In genomic region chr3:39154323-39155021, GRCh38 we compare ENCODE assay signal across 1 cellular context.
TF ChIP-seq lines count a peak whose summit lies in the region.

No MANE protein-coding gene starts in this region.

TF ChIP-seq in K562, 482 proteins besides CTCF, POLR2A, EP300 and RAD21 (continued from another document and continues in another):
- TF ChIP-seq ARID4B (CRISPR knock-in tag; IDR thresholded peaks at IDR 0.05) (0 out of 2 replicates have a peak, but pooled peaks have one; percentile 52), CHD4 (IDR thresholded peaks at IDR 0.05; ENCODE audit: insufficient read depth, insufficient replicate concordance, low read depth, low read length, poor library complexity, severe bottlenecking) (peak; percentile 17), GABPB1 (CRISPR knock-in tag; IDR thresholded peaks at IDR 0.05) (0 out of 2 replicates have a peak, but pooled peaks have one; percentile 28), KDM5B (IDR thresholded peaks at IDR 0.05; ENCODE audit: insufficient replicate concordance, low read depth, low read length) (peak; percentile 62), LARP7 (IDR thresholded peaks at IDR 0.05) (0 out of 2 replicates have a peak, but pooled peaks have one; percentile 23), SOX6 (IDR thresholded peaks at IDR 0.05) (peak; percentile 56; the same call in 1 of the 2 replicates), TEAD4 (IDR thresholded peaks at IDR 0.05; ENCODE audit: low read length) (0 out of 2 replicates have a peak, but pooled peaks have one; percentile 15), TEAD4 (CRISPR knock-in tag; IDR thresholded peaks at IDR 0.05; ENCODE audit: borderline replicate concordance) (no peak), TOE1 (IDR thresholded peaks at IDR 0.05; ENCODE audit: borderline replicate concordance) (peak; percentile 52; the same call in 1 of the 2 replicates), TOE1 (CRISPR knock-in tag; IDR thresholded peaks at IDR 0.05; ENCODE audit: borderline replicate concordance, low read depth) (0 out of 2 replicates have a peak, but pooled peaks have one; percentile 51), MLX (CRISPR knock-in tag; conservative IDR thresholded peaks at IDR 0.05) (0 out of 4 replicates have a peak, but pooled peaks of 1 of the 2 experiments have one; percentile 70), NFRKB (IDR thresholded peaks at IDR 0.05; ENCODE audit: low read depth) (peak; percentile 79; the same call in 1 of the 2 replicates), ZNF318 (IDR thresholded peaks at IDR 0.05; ENCODE audit: borderline replicate concordance in 1 of 2, low read depth in 1 of 2) (0 out of 4 replicates have a peak, but pooled peaks of 1 of the 2 experiments have one; percentile 41), NCOA1 (IDR thresholded peaks at IDR 0.05; ENCODE audit: low read depth) (peak; percentile 58; the same call in 1 of the 2 replicates), ZBTB7A (IDR thresholded peaks at IDR 0.05; ENCODE audit: borderline replicate concordance, control insufficient read depth, low read depth, low read length) (peak; percentile 57; the same call in 1 of the 2 replicates), SMARCA5 (IDR thresholded peaks at IDR 0.05) (peak; percentile 98), HBP1 (CRISPR knock-in tag; IDR thresholded peaks at IDR 0.05) (0 out of 2 replicates have a peak, but pooled peaks have one; percentile 63), MTA3 (IDR thresholded peaks at IDR 0.05; ENCODE audit: borderline replicate concordance) (peak; percentile 90; the same call in 1 of the 2 replicates), SMAD4 (CRISPR knock-in tag; conservative IDR thresholded peaks at IDR 0.05) (peak; percentile 69), SIN3B (IDR thresholded peaks at IDR 0.05; ENCODE audit: low read depth) (no peak), CXXC5 (CRISPR knock-in tag; IDR thresholded peaks at IDR 0.05) (peak; percentile 27), CREM (IDR thresholded peaks at IDR 0.05; ENCODE audit: low read depth) (0 out of 2 replicates have a peak, but pooled peaks have one; percentile 35), HDGF (IDR thresholded peaks at IDR 0.05) (0 out of 2 replicates have a peak, but pooled peaks have one; percentile 56), SNRNP70 (optimal IDR thresholded peaks at IDR 0.05; ENCODE audit: low read depth, low read length) (no peak), ZFP36 (IDR thresholded peaks at IDR 0.05; ENCODE audit: low read depth, low read length, partially characterized antibody) (peak; percentile 100), ZNF143 (CRISPR knock-in tag; IDR thresholded peaks at IDR 0.05) (peak; percentile 71; the same call in 1 of the 2 replicates), ZNF134 (CRISPR knock-in tag; conservative IDR thresholded peaks at IDR 0.05) (0 out of 2 replicates have a peak, but pooled peaks have one; percentile 21), SAFB (IDR thresholded peaks at IDR 0.05; ENCODE audit: borderline replicate concordance, low read depth, low read length) (no peak), SRSF7 (optimal IDR thresholded peaks at IDR 0.05; ENCODE audit: low read depth, low read length) (no peak), TRIM24 (IDR thresholded peaks at IDR 0.05) (peak; percentile 29 to 76; a peak in 2 of 4 replicates), CBFA2T3 (IDR thresholded peaks at IDR 0.05) (0 out of 2 replicates have a peak, but pooled peaks have one; percentile 4), ZZZ3 (IDR thresholded peaks at IDR 0.05) (no peak), KDM1A (IDR thresholded peaks at IDR 0.05) (peak; percentile 9 to 77; a peak in 2 of 4 replicates), ATF1 (CRISPR knock-in tag; IDR thresholded peaks at IDR 0.05) (no peak), ATF1 (tag; IDR thresholded peaks at IDR 0.05) (0 out of 2 replicates have a peak, but pooled peaks have one; percentile 31), ZNF436 (CRISPR knock-in tag; IDR thresholded peaks at IDR 0.05) (peak; percentile 96), DPF2 (IDR thresholded peaks at IDR 0.05) (peak; percentile 72), CBX3 (IDR thresholded peaks at IDR 0.05; ENCODE audit: borderline replicate concordance in 1 of 2, low read length in 2 of 2) (peak in 1 of 2 experiments; percentile 88; a peak in 1 of 3 replicates), NBN (IDR thresholded peaks at IDR 0.05; ENCODE audit: low read depth) (peak; percentile 67; the same call in 1 of the 2 replicates), ZNF212 (CRISPR knock-in tag; IDR thresholded peaks at IDR 0.05) (peak; percentile 46; the same call in 1 of the 2 replicates), BRD9 (IDR thresholded peaks at IDR 0.05; ENCODE audit: low read depth, partially characterized antibody) (no peak), KLF13 (tag; IDR thresholded peaks at IDR 0.05; ENCODE audit: borderline replicate concordance, low read depth) (peak; percentile 60; the same call in 1 of the 2 replicates), ZFX (CRISPR knock-in tag; IDR thresholded peaks at IDR 0.05) (peak; percentile 80), NEUROD1 (IDR thresholded peaks at IDR 0.05; ENCODE audit: borderline replicate concordance, low read depth, low read length, partially characterized antibody) (peak; percentile 18), CBX2 (IDR thresholded peaks at IDR 0.05; ENCODE audit: insufficient read depth, low read length, poor library complexity, severe bottlenecking) (no peak), BMI1 (IDR thresholded peaks at IDR 0.05; ENCODE audit: low read length) (no peak)
- TF ChIP-seq, protein P1, sequence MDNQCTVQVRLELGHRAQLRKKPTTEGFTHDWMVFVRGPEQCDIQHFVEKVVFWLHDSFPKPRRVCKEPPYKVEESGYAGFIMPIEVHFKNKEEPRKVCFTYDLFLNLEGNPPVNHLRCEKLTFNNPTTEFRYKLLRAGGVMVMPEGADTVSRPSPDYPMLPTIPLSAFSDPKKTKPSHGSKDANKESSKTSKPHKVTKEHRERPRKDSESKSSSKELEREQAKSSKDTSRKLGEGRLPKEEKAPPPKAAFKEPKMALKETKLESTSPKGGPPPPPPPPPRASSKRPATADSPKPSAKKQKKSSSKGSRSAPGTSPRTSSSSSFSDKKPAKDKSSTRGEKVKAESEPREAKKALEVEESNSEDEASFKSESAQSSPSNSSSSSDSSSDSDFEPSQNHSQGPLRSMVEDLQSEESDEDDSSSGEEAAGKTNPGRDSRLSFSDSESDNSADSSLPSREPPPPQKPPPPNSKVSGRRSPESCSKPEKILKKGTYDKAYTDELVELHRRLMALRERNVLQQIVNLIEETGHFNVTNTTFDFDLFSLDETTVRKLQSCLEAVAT (IDR thresholded peaks at IDR 0.05): peak; percentile 46 to 63; a peak in 2 of 4 replicates
- TF ChIP-seq, protein P2, sequence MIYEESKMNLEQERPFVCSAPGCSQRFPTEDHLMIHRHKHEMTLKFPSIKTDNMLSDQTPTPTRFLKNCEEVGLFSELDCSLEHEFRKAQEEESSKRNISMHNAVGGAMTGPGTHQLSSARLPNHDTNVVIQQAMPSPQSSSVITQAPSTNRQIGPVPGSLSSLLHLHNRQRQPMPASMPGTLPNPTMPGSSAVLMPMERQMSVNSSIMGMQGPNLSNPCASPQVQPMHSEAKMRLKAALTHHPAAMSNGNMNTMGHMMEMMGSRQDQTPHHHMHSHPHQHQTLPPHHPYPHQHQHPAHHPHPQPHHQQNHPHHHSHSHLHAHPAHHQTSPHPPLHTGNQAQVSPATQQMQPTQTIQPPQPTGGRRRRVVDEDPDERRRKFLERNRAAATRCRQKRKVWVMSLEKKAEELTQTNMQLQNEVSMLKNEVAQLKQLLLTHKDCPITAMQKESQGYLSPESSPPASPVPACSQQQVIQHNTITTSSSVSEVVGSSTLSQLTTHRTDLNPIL (CRISPR knock-in tag; IDR thresholded peaks at IDR 0.05): no peak
